ENCODE assay signal across 12 cellular contexts in genomic region chr13:44715287-44716224, GRCh38.
DNase-seq lines count a peak whose midpoint lies in the region; ATAC-seq, FAIRE-seq and TF ChIP-seq lines count a peak whose summit lies in the region.
"Had no signal": no experiment of that assay in that cellular context is flagged by ENCODE, and none has a peak within 500 bp of the region (broad histone marks: within the 10 kb centered on the region; RNA-seq: fewer than 3 reads in every experiment).

No MANE protein-coding gene starts in this region.

- H3K23ac ChIP-seq in IMR-90 (ENCODE audit: low read depth, low read length) = peak overlapping the region; percentile 0; the same call in 1 of the 2 replicates

- no peak for TF ChIP-seq POLR2A in IMR-90 (IDR thresholded peaks at IDR 0.05; ENCODE audit: low read depth, low read length)

- ATAC-seq in IMR-90 (ENCODE audit: low read depth) = no peak

- peak overlapping the region; percentile 96 for H2BK20ac ChIP-seq in IMR-90 (ENCODE audit: low read depth, low read length)

- H3K18ac ChIP-seq in IMR-90 (ENCODE audit: low read depth, low read length) = peak overlapping the region; percentile 95

- no peak overlapping the region for H3K4me3 ChIP-seq in IMR-90 (ENCODE audit: insufficient read depth, low read depth, low read length)
- no peak overlapping the region for H3K4me3 ChIP-seq in ascending aorta
- H3K4me3 ChIP-seq in WERI-Rb-1 (ENCODE audit: low read depth, low read length) = no peak overlapping the region
- no peak overlapping the region for H3K4me3 ChIP-seq in A673 (ENCODE audit: low read depth, low read length, poor library complexity, severe bottlenecking)
- H3K4me3 ChIP-seq: spleen had no signal

- H3K27ac ChIP-seq in 22Rv1 (peak overlapping the region; percentile 26; the same call in 1 of the 2 replicates), IMR-90 (ENCODE audit: insufficient read depth, low read length) (peak overlapping the region; percentile 15; the same call in 1 of the 2 replicates), ascending aorta (peak overlapping the region; percentile 74 to 88), WERI-Rb-1 (no peak overlapping the region), A673 (ENCODE audit: low read depth, low read length, poor library complexity, severe bottlenecking) (no peak overlapping the region)
- H3K27ac ChIP-seq: spleen, VCaP had no signal

- dilution Hi-C loops in IMR-90 (cut with HindIII; ENCODE audit: low sequenced_read_pairs, unreplicated experiment) = no loop called here

- BruUV-seq in IMR-90 (replicated peaks; lab: Mats Ljungman, UMichigan) (no TSS peak), A673 (replicated peaks; lab: Mats Ljungman, UMichigan) (no TSS peak)

- in situ Hi-C loops in IMR-90 (cut with MboI; ENCODE audit: low sequenced_read_pairs) = no loop called here

- H3K36me3 ChIP-seq in IMR-90 (ENCODE audit: control insufficient read depth, insufficient read depth, low read length) (no peaks in the 10 kb centered on the region), ascending aorta (no peaks in the 10 kb centered on the region), WERI-Rb-1 (no peaks in the 10 kb centered on the region), A673 (ENCODE audit: insufficient read depth, low read length, poor library complexity, severe bottlenecking) (no peaks in the 10 kb centered on the region)
- H3K36me3 ChIP-seq: spleen had no signal

- peak overlapping the region; percentile 97 for H3K4ac ChIP-seq in IMR-90 (ENCODE audit: low read depth, low read length)

- TF ChIP-seq RAD21 in IMR-90 (IDR thresholded peaks at IDR 0.05; ENCODE audit: low read length) = no peak

- FAIRE-seq in HTR-8/SVneo (lab: Jason Lieb, UNC) = no peak

- intact Hi-C loops in IMR-90 (cut with micrococcal nuclease) = loop anchor here (10.0 kb wide), 1 partner anchor 159 kb away; no protein-coding TSS in a partner anchor
- intact Hi-C loops in ascending aorta (cut with DNase I) = loop anchor here (10.0 kb wide), 1 partner anchor 249 kb away; no protein-coding TSS in a partner anchor
- intact Hi-C loops in A673 (cut with micrococcal nuclease; ENCODE audit: unreplicated experiment) = no loop called here

- POLR2A ChIA-PET in IMR-90 (lab: Charles Lee; ENCODE audit: unreplicated experiment) = interaction anchor here (0.5 to 0.8 kb wide), 4 partner anchors 9 to 166 kb away, joined by 3 to 4 read pairs (median 4); no protein-coding TSS in a partner anchor
- POLR2A ChIA-PET in A673 (lab: Charles Lee; ENCODE audit: low non-redundant PET) = no interaction called here

- CTCF ChIA-PET in IMR-90 (lab: Yijun Ruan, JAX) = interaction anchor here (0.6 to 0.7 kb wide), 3 partner anchors 15 to 91 kb away, joined by 3 read pairs; no protein-coding TSS in a partner anchor
- CTCF ChIA-PET in A673 (lab: Charles Lee) = no interaction called here

- TF ChIP-seq CTCF in 22Rv1 (IDR thresholded peaks at IDR 0.05) (no peak), IMR-90 (conservative IDR thresholded peaks at IDR 0.05; ENCODE audit: low read depth, low read length) (no peak), ascending aorta (IDR thresholded peaks at IDR 0.05) (no peak), WERI-Rb-1 (IDR thresholded peaks at IDR 0.05; ENCODE audit: low read depth, low read length) (no peak), A673 (conservative IDR thresholded peaks at IDR 0.05; ENCODE audit: low read depth, low read length) (no peak)

- peak overlapping the region; percentile 87 for H2BK5ac ChIP-seq in IMR-90 (ENCODE audit: low read depth, low read length, poor library complexity, severe bottlenecking)

- H3K4me1 ChIP-seq in IMR-90 (ENCODE audit: control insufficient read depth, insufficient read depth, low read length) (peaks cover 18% of the 10 kb centered on the region), ascending aorta (peaks cover 0 to 53% of the 10 kb centered on the region in 2 donors), A673 (ENCODE audit: insufficient read depth, low read length, poor library complexity, severe bottlenecking) (no peaks in the 10 kb centered on the region)
- H3K4me1 ChIP-seq: spleen had no signal

- H3K4me2 ChIP-seq in IMR-90 (ENCODE audit: low read depth, low read length) = no peak overlapping the region

- 0 out of 4 replicates have a peak, but pooled peaks cover 0 to 5% of the 10 kb centered on the region in 2 experiments for H3K79me1 ChIP-seq in IMR-90 (ENCODE audit: low read depth in 1 of 2, low read length in 2 of 2)

- peak overlapping the region; percentile 31 for H2AK5ac ChIP-seq in IMR-90 (ENCODE audit: low read depth, low read length)

- WGBS in IMR-90 (ENCODE audit: extremely low coverage in 2 of 2, insufficient read length in 1 of 2), 2 experiments = no CpG with 5 or more reads among the region's 11 CpGs

- DNase-seq in IMR-90 (no peak), ascending aorta (ENCODE audit: low spot score in 2 of 2) (no peak), myocyte (ENCODE audit: low read depth) (peak; percentile 51), WERI-Rb-1 (no peak), A673 (ENCODE audit: low spot score) (no peak), HTR-8/SVneo (ENCODE audit: insufficient read length, low spot score) (no peak), nucleus accumbens (lab: John Stamatoyannopoulos, UW) (no peak)
- DNase-seq: activated naive CD4-positive, alpha-beta T cell treated with anti-CD3 and anti-CD28 coated beads for 36 hours; NCI-H1694 treated with DMSO at 0.1 percent for 48 hours; spleen had no signal

- peak overlapping the region; percentile 65 for H4K5ac ChIP-seq in IMR-90 (ENCODE audit: low read depth, low read length)

- peak overlapping the region; percentile 65 for H3K14ac ChIP-seq in IMR-90 (replicated peaks; ENCODE audit: low read depth, low read length)

- no peaks in the 10 kb centered on the region for H4K20me1 ChIP-seq in IMR-90 (ENCODE audit: insufficient read depth, low read length)

- H2BK120ac ChIP-seq in IMR-90 (ENCODE audit: low read depth, low read length) = peak overlapping the region; percentile 95

- H3K27me3 ChIP-seq in IMR-90 (ENCODE audit: control insufficient read depth, insufficient read depth, low read length) (no peaks in the 10 kb centered on the region), ascending aorta (no peaks in the 10 kb centered on the region), WERI-Rb-1 (ENCODE audit: insufficient read depth, low read depth, severe bottlenecking) (no peaks in the 10 kb centered on the region), A673 (replicated peaks; ENCODE audit: insufficient read depth, low read depth, low read length, poor library complexity) (no peaks in the 10 kb centered on the region)
- H3K27me3 ChIP-seq: spleen had no signal

- H3K9ac ChIP-seq in IMR-90 (ENCODE audit: low read depth, low read length) = no peak overlapping the region

- H3K9me1 ChIP-seq in IMR-90 (ENCODE audit: insufficient read depth, low read length) = no peaks in the 10 kb centered on the region; the same call in 1 of the 2 replicates

- peak overlapping the region; percentile 42; the same call in 1 of the 2 replicates for H4K91ac ChIP-seq in IMR-90 (ENCODE audit: insufficient read depth, low read depth, low read length)

- H3K9me3 ChIP-seq in IMR-90 (ENCODE audit: control insufficient read depth, insufficient read depth, low read length) = no peaks in the 10 kb centered on the region
- H3K9me3 ChIP-seq in ascending aorta = no peaks in the 10 kb centered on the region
- H3K9me3 ChIP-seq in WERI-Rb-1 (ENCODE audit: severe bottlenecking) = no peaks in the 10 kb centered on the region
- no peaks in the 10 kb centered on the region for H3K9me3 ChIP-seq in A673 (ENCODE audit: low read depth, low read length, poor library complexity, severe bottlenecking)
- H3K9me3 ChIP-seq: spleen had no signal

- H4K8ac ChIP-seq in IMR-90 (ENCODE audit: low read depth in 2 of 2, low read length in 2 of 2) = peak overlapping the region; percentile 82 to 93; a peak in 3 of 4 replicates

- no peak overlapping the region for H2AFZ ChIP-seq in IMR-90 (replicated peaks; ENCODE audit: low read length, poor library complexity)

- H2BK15ac ChIP-seq in IMR-90 (ENCODE audit: low read depth, low read length) = peak overlapping the region; percentile 81; the same call in 2 of the 3 replicates

- H3K56ac ChIP-seq in IMR-90 (ENCODE audit: extremely low read depth, insufficient read depth, low read length) = 0 out of 2 replicates have a peak overlapping the region, but pooled peaks have one; percentile 5

- H2AK9ac ChIP-seq in IMR-90 (replicated peaks; ENCODE audit: low read depth, low read length, poor library complexity) = no peak overlapping the region

TF ChIP-seq in IMR-90, 13 proteins besides CTCF, POLR2A, EP300 and RAD21:
- no peak for TF ChIP-seq CHD1 (IDR thresholded peaks at IDR 0.05; ENCODE audit: low read depth, low read length)

Comparison
In these comparisons a context has a peak if more than half of its experiments do, and no peak if none do; other contexts are left out.
1. H3K27ac ChIP-seq: peak in 22Rv1 (single experiment), IMR-90 (single experiment) and ascending aorta (2 of 2); none in WERI-Rb-1 (single experiment) and A673 (single experiment).